ENCODE assay signal across 13 cellular contexts in genomic region chr6:28653876-28654275, GRCh38.
DNase-seq lines count a peak whose midpoint lies in the region; ATAC-seq and TF ChIP-seq lines count a peak whose summit lies in the region.
"Had no signal": no experiment of that assay in that cellular context is flagged by ENCODE, and none has a peak within 500 bp of the region (broad histone marks: within the 10 kb centered on the region; RNA-seq: fewer than 3 reads in every experiment).

No MANE protein-coding gene starts in this region.

- H3K4me3 ChIP-seq in Karpas-422 (ENCODE audit: low read length) (no peak overlapping the region), epithelial cell of esophagus (ENCODE audit: low read length) (no peak overlapping the region)
- H3K4me3 ChIP-seq: BLaER1 treated with 17β-estradiol and CSF1 and Interleukin-3, amounts not matched to agents 10 nM and 100 nM had no signal

- TF ChIP-seq CTCF in epithelial cell of esophagus (IDR thresholded peaks at IDR 0.05; ENCODE audit: insufficient read depth, low read depth, low read length, missing control alignments): no peak

- DNase-seq in ELR (ENCODE audit: low read depth) (peak; percentile 25), Karpas-422 (peak; percentile 5), RPMI7951 (ENCODE audit: low read depth) (peak; percentile 29), epithelial cell of esophagus (ENCODE audit: low read depth) (peak; percentile 72), islet precursor cell (no peak)
- no peak for DNase-seq in stimulated activated CD4-positive, alpha-beta T cell treated with anti-CD3 and anti-CD28 coated beads, Interleukin-1b, Interleukin-23, amount 100 ng/mL, for 48 hours
- DNase-seq: CD8-positive, alpha-beta T cell; COR-L47; GF-D8; H9 had no signal

- H3K9me3 ChIP-seq in Karpas-422 (ENCODE audit: low read length): no peaks in the 10 kb centered on the region
- H3K9me3 ChIP-seq: BLaER1 treated with 17β-estradiol and CSF1 and Interleukin-3, amounts not matched to agents 10 nM and 100 nM had no signal

- H3K36me3 ChIP-seq in Karpas-422 (ENCODE audit: insufficient read depth, low read length): no peaks in the 10 kb centered on the region
- H3K36me3 ChIP-seq: BLaER1 treated with 17β-estradiol and CSF1 and Interleukin-3, amounts not matched to agents 10 nM and 100 nM had no signal

- no peak overlapping the region for H3K9ac ChIP-seq in Karpas-422 (ENCODE audit: low read length)
- H3K9ac ChIP-seq: BLaER1 treated with 17β-estradiol and CSF1 and Interleukin-3, amounts not matched to agents 10 nM and 100 nM had no signal

- no peak overlapping the region for H3K4me2 ChIP-seq in Karpas-422 (ENCODE audit: low read depth, low read length, poor library complexity, severe bottlenecking)
- H3K4me2 ChIP-seq: BLaER1 treated with 17β-estradiol and CSF1 and Interleukin-3, amounts not matched to agents 10 nM and 100 nM had no signal

- H3K27ac ChIP-seq in Karpas-422 (ENCODE audit: low read length): no peak overlapping the region
- H3K27ac ChIP-seq: BLaER1 treated with 17β-estradiol and CSF1 and Interleukin-3, amounts not matched to agents 10 nM and 100 nM had no signal

- H3K4me1 ChIP-seq in Karpas-422 (ENCODE audit: low read length): peaks cover 23% of the 10 kb centered on the region

- H3K27me3 ChIP-seq in Karpas-422 (ENCODE audit: low read length): no peaks in the 10 kb centered on the region

- no peaks in the 10 kb centered on the region for H4K20me1 ChIP-seq in Karpas-422 (ENCODE audit: insufficient read depth, low read depth, low read length)
- H4K20me1 ChIP-seq: BLaER1 treated with 17β-estradiol and CSF1 and Interleukin-3, amounts not matched to agents 10 nM and 100 nM had no signal

- no peak overlapping the region for H2AFZ ChIP-seq in Karpas-422 (ENCODE audit: low read length)

- no peaks in the 10 kb centered on the region for H3K79me2 ChIP-seq in Karpas-422 (ENCODE audit: low read length)

- no peaks in the 10 kb centered on the region for H3K9me2 ChIP-seq in Karpas-422 (replicated peaks; ENCODE audit: insufficient read depth, low read length)

- ATAC-seq in HG02870 (IDR thresholded peaks at IDR 0.05; ENCODE audit: unreplicated experiment) (no peak), GM18907 (IDR thresholded peaks at IDR 0.05; ENCODE audit: unreplicated experiment) (no peak)
- ATAC-seq: CD8-positive, alpha-beta T cell had no signal

Comparison
In these comparisons a context has a peak if more than half of its experiments do, and no peak if none do; other contexts are left out.
1. DNase-seq: peak in ELR (single experiment), Karpas-422 (single experiment), RPMI7951 (single experiment) and epithelial cell of esophagus (single experiment); none in islet precursor cell (single experiment) and stimulated activated CD4-positive, alpha-beta T cell treated with anti-CD3 and anti-CD28 coated beads, Interleukin-1b, Interleukin-23, amount 100 ng/mL, for 48 hours (single experiment).